9 cellular contexts compared by ENCODE assay signal in genomic region chr6:11172501-11173337, GRCh38. TPM values are rescaled to one million over a fixed set of nuclear protein-coding genes. Genes with fewer than 3 reads are reported as not detected.
DNase-seq lines count a peak whose midpoint lies in the region; ATAC-seq and TF ChIP-seq lines count a peak whose summit lies in the region.
"Had no signal": no experiment of that assay in that cellular context is flagged by ENCODE, and none has a peak within 500 bp of the region (broad histone marks: within the 10 kb centered on the region; RNA-seq: fewer than 3 reads in every experiment).

No MANE protein-coding gene starts in this region.

- TF ChIP-seq RAD21 in IMR-90 (IDR thresholded peaks at IDR 0.05; ENCODE audit: low read length): peak; percentile 73

- H2AK5ac ChIP-seq in IMR-90 (ENCODE audit: low read depth, low read length): peak overlapping the region; percentile 50; the same call in 1 of the 2 replicates

- H4K8ac ChIP-seq in IMR-90 (ENCODE audit: low read depth in 2 of 2, low read length in 2 of 2): peak overlapping the region in 1 of 2 experiments; percentile 6; a peak in 1 of 4 replicates

- peak; percentile 70 for TF ChIP-seq CTCF in IMR-90 (conservative IDR thresholded peaks at IDR 0.05; ENCODE audit: low read depth, low read length)

- no peak for TF ChIP-seq POLR2A in IMR-90 (IDR thresholded peaks at IDR 0.05; ENCODE audit: low read depth, low read length)

- DNase-seq in G401 (ENCODE audit: low spot score) (peak; percentile 72), IMR-90 (peak; percentile 27), T-helper 1 cell (peak; percentile 43 to 73 (median 60)), amniotic epithelial cell (ENCODE audit: low read depth) (peak; percentile 26), hippocampal formation (lab: John Stamatoyannopoulos, UW) (peak; percentile 13 to 47), HPDE6-E6E7 (ENCODE audit: extremely low spot score) (no peak)
- DNase-seq in stimulated activated CD4-positive, alpha-beta T cell treated with anti-CD3 and anti-CD28 coated beads, Interleukin-12 subunit alpha, Interleukin-12 subunit beta, amount 100 ng/mL, for 24 hours (ENCODE audit: low read depth in 2 of 2): peak; percentile 52 to 75

- intact Hi-C loops in IMR-90 (cut with micrococcal nuclease): loop anchor here (1.0 to 2.0 kb wide), 2 partner anchors 60 to 324 kb away; partner anchors contain the start of gene NEDD9

- no peak overlapping the region for H3K23ac ChIP-seq in IMR-90 (ENCODE audit: low read depth, low read length)

- H3K9ac ChIP-seq in IMR-90 (ENCODE audit: low read depth, low read length): no peak overlapping the region

- no peaks in the 10 kb centered on the region for H3K9me1 ChIP-seq in IMR-90 (ENCODE audit: insufficient read depth, low read length)

- H3K9me3 ChIP-seq in IMR-90 (ENCODE audit: control insufficient read depth, insufficient read depth, low read length): no peaks in the 10 kb centered on the region

- H3K27me3 ChIP-seq in IMR-90 (ENCODE audit: control insufficient read depth, insufficient read depth, low read length): no peaks in the 10 kb centered on the region

- dilution Hi-C loops in IMR-90 (cut with HindIII; ENCODE audit: low sequenced_read_pairs, unreplicated experiment): no loop called here

- no peaks in the 10 kb centered on the region for H3K36me3 ChIP-seq in IMR-90 (ENCODE audit: control insufficient read depth, insufficient read depth, low read length)

- H3K18ac ChIP-seq in IMR-90 (ENCODE audit: low read depth, low read length): no peak overlapping the region

- POLR2A ChIA-PET in IMR-90 (lab: Charles Lee; ENCODE audit: unreplicated experiment): no interaction called here

- no peaks in the 10 kb centered on the region for H3K4me1 ChIP-seq in IMR-90 (ENCODE audit: control insufficient read depth, insufficient read depth, low read length)

- CTCF ChIA-PET in IMR-90 (lab: Yijun Ruan, JAX): no interaction called here

- no peak overlapping the region for H2BK5ac ChIP-seq in IMR-90 (ENCODE audit: low read depth, low read length, poor library complexity, severe bottlenecking)

- WGBS in IMR-90 (ENCODE audit: extremely low coverage in 2 of 2, insufficient read length in 1 of 2), 2 experiments: 24% methylated on average over 8 of the region's 17 CpGs; no CpG with 5 or more reads in 1 of the 2 experiments

- in situ Hi-C loops in G401 (cut with HindIII; ENCODE audit: low sequenced_read_pairs): no loop called here
- in situ Hi-C loops in IMR-90 (cut with MboI; ENCODE audit: low sequenced_read_pairs): no loop called here

- H3K14ac ChIP-seq in IMR-90 (replicated peaks; ENCODE audit: low read depth, low read length): no peak overlapping the region

- no peak overlapping the region for H3K4me2 ChIP-seq in IMR-90 (ENCODE audit: low read depth, low read length)

- H3K56ac ChIP-seq in IMR-90 (ENCODE audit: extremely low read depth, insufficient read depth, low read length): no peak overlapping the region

- ATAC-seq in IMR-90 (ENCODE audit: low read depth) (peak; percentile 62), GM19397 (IDR thresholded peaks at IDR 0.05; ENCODE audit: unreplicated experiment) (no peak)

- H2BK15ac ChIP-seq in IMR-90 (ENCODE audit: low read depth, low read length): peak overlapping the region; percentile 8; the same call in 1 of the 3 replicates

- H2AK9ac ChIP-seq in IMR-90 (replicated peaks; ENCODE audit: low read depth, low read length, poor library complexity): no peak overlapping the region

- H3K4ac ChIP-seq in IMR-90 (ENCODE audit: low read depth, low read length): 0 out of 2 replicates have a peak overlapping the region, but pooled peaks have one; percentile 9

- H3K79me1 ChIP-seq in IMR-90 (ENCODE audit: low read depth in 1 of 2, low read length in 2 of 2): no peaks in the 10 kb centered on the region

- peak overlapping the region; percentile 28; the same call in 1 of the 2 replicates for H2BK20ac ChIP-seq in IMR-90 (ENCODE audit: low read depth, low read length)

- H4K5ac ChIP-seq in IMR-90 (ENCODE audit: low read depth, low read length): no peak overlapping the region

- no peak overlapping the region for H3K27ac ChIP-seq in IMR-90 (ENCODE audit: insufficient read depth, low read length)
- H3K27ac ChIP-seq: epithelial cell of prostate had no signal

- no TSS peak for BruUV-seq in IMR-90 (replicated peaks; lab: Mats Ljungman, UMichigan)

- no peak overlapping the region for H4K91ac ChIP-seq in IMR-90 (ENCODE audit: insufficient read depth, low read depth, low read length)

- peak overlapping the region; percentile 21 for H2BK120ac ChIP-seq in IMR-90 (ENCODE audit: low read depth, low read length)

- H2AFZ ChIP-seq in IMR-90 (replicated peaks; ENCODE audit: low read length, poor library complexity): peak overlapping the region; percentile 56

- H4K20me1 ChIP-seq in IMR-90 (ENCODE audit: insufficient read depth, low read length): no peaks in the 10 kb centered on the region

- no peak overlapping the region for H3K4me3 ChIP-seq in IMR-90 (ENCODE audit: insufficient read depth, low read depth, low read length)

TF ChIP-seq in IMR-90, 13 proteins besides CTCF, POLR2A, EP300 and RAD21:
- TF ChIP-seq SMC3 (IDR thresholded peaks at IDR 0.05; ENCODE audit: low read depth, low read length) (peak; percentile 83), MAFK (IDR thresholded peaks at IDR 0.05; ENCODE audit: low read depth, low read length) (peak; percentile 56)
- TF ChIP-seq, protein P1, sequence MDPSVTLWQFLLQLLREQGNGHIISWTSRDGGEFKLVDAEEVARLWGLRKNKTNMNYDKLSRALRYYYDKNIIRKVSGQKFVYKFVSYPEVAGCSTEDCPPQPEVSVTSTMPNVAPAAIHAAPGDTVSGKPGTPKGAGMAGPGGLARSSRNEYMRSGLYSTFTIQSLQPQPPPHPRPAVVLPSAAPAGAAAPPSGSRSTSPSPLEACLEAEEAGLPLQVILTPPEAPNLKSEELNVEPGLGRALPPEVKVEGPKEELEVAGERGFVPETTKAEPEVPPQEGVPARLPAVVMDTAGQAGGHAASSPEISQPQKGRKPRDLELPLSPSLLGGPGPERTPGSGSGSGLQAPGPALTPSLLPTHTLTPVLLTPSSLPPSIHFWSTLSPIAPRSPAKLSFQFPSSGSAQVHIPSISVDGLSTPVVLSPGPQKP (IDR thresholded peaks at IDR 0.05; ENCODE audit: borderline replicate concordance, low read depth, low read length): no peak
TF ChIP-seq in IMR-90: peak in this region for 2.

RNA-seq across cellular contexts. Expression of gene NEDD9, which starts 59.7 kb away (rescaled TPM):
- total RNA-seq in G401 (2014; rRNA removed; shearing (Covaris generic)): 83.1 and 96.4 TPM in 2 replicates
- 16.5 and 16.7 TPM in 2 replicates for total RNA-seq in IMR-90 (2012; rRNA removed)
- polyA plus RNA-seq in IMR-90 (2012; rRNA removed): 7.6 and 8.2 TPM in 2 replicates
- polyA plus RNA-seq in IMR-90 (2012; cell fraction: cytosol; rRNA removed): 5.4 and 7.2 TPM in 2 replicates
- polyA plus RNA-seq in IMR-90 (2012; cell fraction: nucleus; rRNA removed; ENCODE audit: low replicate concordance): 9.9 and 17.1 TPM in 2 replicates
